9 cellular contexts compared by ENCODE assay signal in genomic region chr11:133536198-133536597, GRCh38. TPM values are rescaled to one million over a fixed set of nuclear protein-coding genes. Genes with fewer than 3 reads are reported as not detected.
"Had no signal": no experiment of that assay in that cellular context is flagged by ENCODE, and none has a peak within 500 bp of the region (broad histone marks: within the 10 kb centered on the region; RNA-seq: fewer than 3 reads in every experiment).

No MANE protein-coding gene starts in this region.

- H2AFZ ChIP-seq: GM23338 had no signal

- H3K4me3 ChIP-seq: GM23338 had no signal

- DNase-seq: H9, HCEC 1CT, Karpas-422, KBM-7 had no signal

- H3K4me2 ChIP-seq: GM23338, KMS-11 had no signal

- H3K27ac ChIP-seq: HL-60, KMS-11 had no signal

- H3K4me1 Mint-ChIP-seq: IgD-negative memory B cell had no signal

- H3K36me3 Mint-ChIP-seq: IgD-negative memory B cell had no signal

- H3K4me3 Mint-ChIP-seq: GM23338, H9, IgD-negative memory B cell had no signal

- H3K9ac ChIP-seq: KMS-11 had no signal

- H3K27ac Mint-ChIP-seq: GM23338, H9, IgD-negative memory B cell had no signal

- ATAC-seq: GM23338, HepG2 had no signal

RNA-seq across cellular contexts. Expression of gene OPCML, which starts 3.9 kb away (rescaled TPM):
- total RNA-seq: HepG2 had no signal
- polyA plus RNA-seq: HepG2, IgD-negative memory B cell had no signal
